8 cellular contexts compared by ENCODE assay signal in genomic region chrX:9573282-9574106, GRCh38.
DNase-seq lines count a peak whose midpoint lies in the region; ATAC-seq and FAIRE-seq lines count a peak whose summit lies in the region.
"Had no signal": no experiment of that assay in that cellular context is flagged by ENCODE, and none has a peak within 500 bp of the region (broad histone marks: within the 10 kb centered on the region; RNA-seq: fewer than 3 reads in every experiment).

No MANE protein-coding gene starts in this region.

- ATAC-seq in HG03342 (IDR thresholded peaks at IDR 0.05; ENCODE audit: unreplicated experiment) (peak; percentile 19), GM18867 (IDR thresholded peaks at IDR 0.05; ENCODE audit: unreplicated experiment) (no peak)
- ATAC-seq in activated naive CD4-positive, alpha-beta T cell treated with anti-CD3 and anti-CD28 coated beads, Interleukin-2, amount 50 U/mL, for 72 hours = no peak

- peak; percentile 86 for FAIRE-seq in GM19239 (lab: Jason Lieb, UNC)

- H3K4me2 ChIP-seq in Karpas-422 (ENCODE audit: low read depth, low read length, poor library complexity, severe bottlenecking) = no peak overlapping the region

- no peaks in the 10 kb centered on the region for H3K36me3 ChIP-seq in Karpas-422 (ENCODE audit: insufficient read depth, low read length)

- DNase-seq in GM19239 (ENCODE audit: insufficient read length, low spot score) = no peak
- DNase-seq in SW480 (ENCODE audit: low spot score) = peak; percentile 6
- peak; percentile 24 for DNase-seq in renal cortical epithelial cell (ENCODE audit: low read depth)
- DNase-seq in Karpas-422 = no peak
- DNase-seq in activated naive CD4-positive, alpha-beta T cell treated with anti-CD3 and anti-CD28 coated beads, Interleukin-2, amount 50 U/mL, for 72 hours (ENCODE audit: low spot score in 2 of 2) = no peak

- H3K36me3 Mint-ChIP-seq in activated naive CD4-positive, alpha-beta T cell treated with anti-CD3 and anti-CD28 coated beads, Interleukin-2, amount 50 U/mL, for 72 hours = peaks cover 0 to 8% of the 10 kb centered on the region in 2 donors

- H3K9me3 ChIP-seq in Karpas-422 (ENCODE audit: low read length) = no peaks in the 10 kb centered on the region

- H2AFZ ChIP-seq in Karpas-422 (ENCODE audit: low read length) = no peak overlapping the region

- no peaks in the 10 kb centered on the region for H3K27me3 ChIP-seq in Karpas-422 (ENCODE audit: low read length)

- no peak overlapping the region for H3K27ac ChIP-seq in Karpas-422 (ENCODE audit: low read length)
- H3K27ac ChIP-seq: SK-N-MC had no signal

- H3K27ac Mint-ChIP-seq in activated naive CD4-positive, alpha-beta T cell treated with anti-CD3 and anti-CD28 coated beads, Interleukin-2, amount 50 U/mL, for 72 hours = no peak overlapping the region

- H3K9me2 ChIP-seq in Karpas-422 (replicated peaks; ENCODE audit: insufficient read depth, low read length) = no peaks in the 10 kb centered on the region

- no peaks in the 10 kb centered on the region for H3K9me3 Mint-ChIP-seq in activated naive CD4-positive, alpha-beta T cell treated with anti-CD3 and anti-CD28 coated beads, Interleukin-2, amount 50 U/mL, for 72 hours

- H3K79me2 ChIP-seq in Karpas-422 (ENCODE audit: low read length) = no peaks in the 10 kb centered on the region

- H4K20me1 ChIP-seq in Karpas-422 (ENCODE audit: insufficient read depth, low read depth, low read length) = no peaks in the 10 kb centered on the region

- H3K4me3 ChIP-seq in Karpas-422 (ENCODE audit: low read length) = no peak overlapping the region
- H3K4me3 ChIP-seq: SK-N-MC had no signal

- H3K4me1 ChIP-seq in Karpas-422 (ENCODE audit: low read length) = no peaks in the 10 kb centered on the region

- no peak overlapping the region for H3K9ac ChIP-seq in Karpas-422 (ENCODE audit: low read length)

Comparison
In these comparisons a context has a peak if more than half of its experiments do, and no peak if none do; other contexts are left out.
1. DNase-seq: peak in SW480 (single experiment) and renal cortical epithelial cell (single experiment); none in GM19239 (single experiment), Karpas-422 (single experiment) and activated naive CD4-positive, alpha-beta T cell treated with anti-CD3 and anti-CD28 coated beads, Interleukin-2, amount 50 U/mL, for 72 hours (0 of 2).